In the genomic region with DNA sequence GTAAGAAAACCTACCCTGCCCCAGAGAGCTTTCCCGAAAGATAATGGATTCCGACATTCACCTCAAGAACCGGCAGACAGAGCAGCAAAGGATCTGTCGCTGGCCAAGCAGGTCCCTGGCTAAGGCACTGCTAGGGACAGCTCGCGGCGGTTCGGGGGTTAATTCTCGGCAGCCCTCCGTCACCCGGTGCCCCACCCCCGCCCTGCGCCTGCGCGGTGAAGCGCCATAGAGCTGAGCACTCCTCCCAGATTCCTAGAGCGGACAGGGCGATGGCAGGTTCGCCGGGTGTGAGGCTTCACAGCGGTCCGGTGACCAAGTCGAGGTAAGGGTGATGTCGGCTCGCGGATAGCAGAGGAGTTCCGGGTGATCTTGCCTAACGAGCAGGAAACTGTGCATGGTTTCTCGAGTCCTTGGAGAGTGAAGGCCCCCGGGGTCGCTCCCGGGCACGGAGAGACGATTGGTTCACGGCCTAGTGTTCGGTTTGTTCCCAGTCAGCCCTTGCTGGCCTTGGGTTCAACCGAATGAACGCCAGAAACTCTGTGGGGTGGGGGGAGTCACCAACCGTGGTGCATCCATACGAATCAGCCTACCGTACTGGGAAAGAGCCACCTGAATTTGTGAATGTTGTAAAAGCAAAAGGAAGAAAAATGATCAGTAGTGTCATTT, we compare ENCODE assay signal across 1 cellular context.
TF ChIP-seq lines count a peak whose summit lies in the region.

A gene (minus strand): TSS at position 160 of the 666 bp plus-strand sequence. CDS start 25,877 bp downstream, outside the sequence.

TF ChIP-seq in HepG2, 621 proteins besides CTCF, POLR2A, EP300 and RAD21 (continued from another document):
- TF ChIP-seq ZSCAN30 (CRISPR knock-in tag; IDR thresholded peaks at IDR 0.05) (no peak), KDM6A (CRISPR knock-in tag; IDR thresholded peaks at IDR 0.05; ENCODE audit: low read depth) (0 out of 2 replicates have a peak, but pooled peaks have one; percentile 12), EED (CRISPR knock-in tag; IDR thresholded peaks at IDR 0.05) (peak; percentile 90), ZNF773 (CRISPR knock-in tag; IDR thresholded peaks at IDR 0.05; ENCODE audit: borderline replicate concordance) (no peak), CC2D1A (CRISPR knock-in tag; IDR thresholded peaks at IDR 0.05) (0 out of 2 replicates have a peak, but pooled peaks have one; percentile 56), GATAD1 (CRISPR knock-in tag; IDR thresholded peaks at IDR 0.05) (peak; percentile 98), MAFK (conservative IDR thresholded peaks at IDR 0.05 in 1 of 2, IDR thresholded peaks at IDR 0.05 in 1 of 2; ENCODE audit: low read length in 2 of 2) (no peak), ZNF879 (CRISPR knock-in tag; IDR thresholded peaks at IDR 0.05) (0 out of 2 replicates have a peak, but pooled peaks have one; percentile 85), ZSCAN25 (CRISPR knock-in tag; IDR thresholded peaks at IDR 0.05) (peak; percentile 57), ZNF556 (CRISPR knock-in tag; IDR thresholded peaks at IDR 0.05; ENCODE audit: borderline replicate concordance) (peak; percentile 84; the same call in 1 of the 2 replicates), NAIF1 (CRISPR knock-in tag; IDR thresholded peaks at IDR 0.05; ENCODE audit: borderline replicate concordance) (0 out of 2 replicates have a peak, but pooled peaks have one; percentile 68), NFIB (CRISPR knock-in tag; IDR thresholded peaks at IDR 0.05; ENCODE audit: borderline replicate concordance) (peak; percentile 97), ZMYM3 (CRISPR knock-in tag; IDR thresholded peaks at IDR 0.05) (peak; percentile 86), U2AF1 (optimal IDR thresholded peaks at IDR 0.05; ENCODE audit: low read depth, low read length) (peak; percentile 85), ZNF207 (IDR thresholded peaks at IDR 0.05; ENCODE audit: borderline replicate concordance) (no peak), ZSCAN20 (CRISPR knock-in tag; IDR thresholded peaks at IDR 0.05; ENCODE audit: borderline replicate concordance) (no peak), ZFP37 (CRISPR knock-in tag; IDR thresholded peaks at IDR 0.05; ENCODE audit: borderline replicate concordance) (0 out of 2 replicates have a peak, but pooled peaks have one; percentile 30), ZFP36L1 (CRISPR knock-in tag; IDR thresholded peaks at IDR 0.05) (peak; percentile 90), MTA1 (CRISPR knock-in tag; IDR thresholded peaks at IDR 0.05; ENCODE audit: borderline replicate concordance) (peak; percentile 79; the same call in 1 of the 2 replicates), ZNF816 (CRISPR knock-in tag; IDR thresholded peaks at IDR 0.05; ENCODE audit: borderline replicate concordance) (peak; percentile 92), ZNF619 (CRISPR knock-in tag; IDR thresholded peaks at IDR 0.05) (0 out of 2 replicates have a peak, but pooled peaks have one; percentile 65), FOXJ3 (CRISPR knock-in tag; IDR thresholded peaks at IDR 0.05; ENCODE audit: borderline replicate concordance) (peak; percentile 25; the same call in 1 of the 2 replicates), XRCC5 (optimal IDR thresholded peaks at IDR 0.05; ENCODE audit: low read length) (peak; percentile 79), ZBTB21 (CRISPR knock-in tag; IDR thresholded peaks at IDR 0.05) (no peak), ZNF136 (CRISPR knock-in tag; IDR thresholded peaks at IDR 0.05; ENCODE audit: low read depth) (0 out of 2 replicates have a peak, but pooled peaks have one; percentile 32), TCF12 (IDR thresholded peaks at IDR 0.05) (no peak), TCF12 (CRISPR knock-in tag; IDR thresholded peaks at IDR 0.05) (peak; percentile 84; the same call in 1 of the 2 replicates), NR2F6 (IDR thresholded peaks at IDR 0.05) (no peak), NR2F6 (CRISPR knock-in tag; IDR thresholded peaks at IDR 0.05) (peak; percentile 27; the same call in 1 of the 2 replicates), FOXO1 (CRISPR knock-in tag; IDR thresholded peaks at IDR 0.05) (peak; percentile 42; the same call in 1 of the 2 replicates), POGZ (CRISPR knock-in tag; IDR thresholded peaks at IDR 0.05) (peak; percentile 96), SMAD9 (CRISPR knock-in tag; IDR thresholded peaks at IDR 0.05) (no peak; the same call in 1 of the 2 replicates), ZNF720 (CRISPR knock-in tag; IDR thresholded peaks at IDR 0.05) (no peak; the same call in 1 of the 2 replicates), PTBP1 (IDR thresholded peaks at IDR 0.05; ENCODE audit: low read depth, low read length, poor library complexity, severe bottlenecking) (peak; percentile 81), MEIS1 (CRISPR knock-in tag; IDR thresholded peaks at IDR 0.05; ENCODE audit: borderline replicate concordance) (peak; percentile 86; the same call in 1 of the 2 replicates)
- TF ChIP-seq, protein P1, sequence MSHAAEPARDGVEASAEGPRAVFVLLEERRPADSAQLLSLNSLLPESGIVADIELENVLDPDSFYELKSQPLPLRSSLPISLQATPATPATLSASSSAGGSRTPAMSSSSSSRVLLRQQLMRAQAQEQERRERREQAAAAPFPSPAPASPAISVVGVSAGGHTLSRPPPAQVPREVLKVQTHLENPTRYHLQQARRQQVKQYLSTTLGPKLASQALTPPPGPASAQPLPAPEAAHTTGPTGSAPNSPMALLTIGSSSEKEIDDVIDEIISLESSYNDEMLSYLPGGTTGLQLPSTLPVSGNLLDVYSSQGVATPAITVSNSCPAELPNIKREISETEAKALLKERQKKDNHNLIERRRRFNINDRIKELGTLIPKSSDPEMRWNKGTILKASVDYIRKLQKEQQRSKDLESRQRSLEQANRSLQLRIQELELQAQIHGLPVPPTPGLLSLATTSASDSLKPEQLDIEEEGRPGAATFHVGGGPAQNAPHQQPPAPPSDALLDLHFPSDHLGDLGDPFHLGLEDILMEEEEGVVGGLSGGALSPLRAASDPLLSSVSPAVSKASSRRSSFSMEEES (CRISPR knock-in tag; IDR thresholded peaks at IDR 0.05) = 0 out of 2 replicates have a peak, but pooled peaks have one; percentile 16
- TF ChIP-seq, protein P2, sequence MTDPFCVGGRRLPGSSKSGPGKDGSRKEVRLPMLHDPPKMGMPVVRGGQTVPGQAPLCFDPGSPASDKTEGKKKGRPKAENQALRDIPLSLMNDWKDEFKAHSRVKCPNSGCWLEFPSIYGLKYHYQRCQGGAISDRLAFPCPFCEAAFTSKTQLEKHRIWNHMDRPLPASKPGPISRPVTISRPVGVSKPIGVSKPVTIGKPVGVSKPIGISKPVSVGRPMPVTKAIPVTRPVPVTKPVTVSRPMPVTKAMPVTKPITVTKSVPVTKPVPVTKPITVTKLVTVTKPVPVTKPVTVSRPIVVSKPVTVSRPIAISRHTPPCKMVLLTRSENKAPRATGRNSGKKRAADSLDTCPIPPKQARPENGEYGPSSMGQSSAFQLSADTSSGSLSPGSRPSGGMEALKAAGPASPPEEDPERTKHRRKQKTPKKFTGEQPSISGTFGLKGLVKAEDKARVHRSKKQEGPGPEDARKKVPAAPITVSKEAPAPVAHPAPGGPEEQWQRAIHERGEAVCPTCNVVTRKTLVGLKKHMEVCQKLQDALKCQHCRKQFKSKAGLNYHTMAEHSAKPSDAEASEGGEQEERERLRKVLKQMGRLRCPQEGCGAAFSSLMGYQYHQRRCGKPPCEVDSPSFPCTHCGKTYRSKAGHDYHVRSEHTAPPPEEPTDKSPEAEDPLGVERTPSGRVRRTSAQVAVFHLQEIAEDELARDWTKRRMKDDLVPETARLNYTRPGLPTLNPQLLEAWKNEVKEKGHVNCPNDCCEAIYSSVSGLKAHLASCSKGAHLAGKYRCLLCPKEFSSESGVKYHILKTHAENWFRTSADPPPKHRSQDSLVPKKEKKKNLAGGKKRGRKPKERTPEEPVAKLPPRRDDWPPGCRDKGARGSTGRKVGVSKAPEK (CRISPR knock-in tag; IDR thresholded peaks at IDR 0.05; ENCODE audit: borderline replicate concordance) = no peak
- TF ChIP-seq, protein P3, sequence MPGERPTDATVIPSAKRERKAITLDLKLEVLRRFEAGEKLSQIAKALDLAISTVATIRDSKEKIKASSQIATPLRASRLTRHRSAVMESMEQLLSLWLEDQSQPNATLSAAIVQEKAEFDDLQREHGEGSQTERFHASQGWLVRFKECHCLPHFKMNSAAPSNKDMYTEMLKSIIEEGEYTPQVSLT (CRISPR knock-in tag; IDR thresholded peaks at IDR 0.05; ENCODE audit: borderline replicate concordance, low read depth) = peak; percentile 71; the same call in 1 of the 2 replicates
- TF ChIP-seq, protein P4, sequence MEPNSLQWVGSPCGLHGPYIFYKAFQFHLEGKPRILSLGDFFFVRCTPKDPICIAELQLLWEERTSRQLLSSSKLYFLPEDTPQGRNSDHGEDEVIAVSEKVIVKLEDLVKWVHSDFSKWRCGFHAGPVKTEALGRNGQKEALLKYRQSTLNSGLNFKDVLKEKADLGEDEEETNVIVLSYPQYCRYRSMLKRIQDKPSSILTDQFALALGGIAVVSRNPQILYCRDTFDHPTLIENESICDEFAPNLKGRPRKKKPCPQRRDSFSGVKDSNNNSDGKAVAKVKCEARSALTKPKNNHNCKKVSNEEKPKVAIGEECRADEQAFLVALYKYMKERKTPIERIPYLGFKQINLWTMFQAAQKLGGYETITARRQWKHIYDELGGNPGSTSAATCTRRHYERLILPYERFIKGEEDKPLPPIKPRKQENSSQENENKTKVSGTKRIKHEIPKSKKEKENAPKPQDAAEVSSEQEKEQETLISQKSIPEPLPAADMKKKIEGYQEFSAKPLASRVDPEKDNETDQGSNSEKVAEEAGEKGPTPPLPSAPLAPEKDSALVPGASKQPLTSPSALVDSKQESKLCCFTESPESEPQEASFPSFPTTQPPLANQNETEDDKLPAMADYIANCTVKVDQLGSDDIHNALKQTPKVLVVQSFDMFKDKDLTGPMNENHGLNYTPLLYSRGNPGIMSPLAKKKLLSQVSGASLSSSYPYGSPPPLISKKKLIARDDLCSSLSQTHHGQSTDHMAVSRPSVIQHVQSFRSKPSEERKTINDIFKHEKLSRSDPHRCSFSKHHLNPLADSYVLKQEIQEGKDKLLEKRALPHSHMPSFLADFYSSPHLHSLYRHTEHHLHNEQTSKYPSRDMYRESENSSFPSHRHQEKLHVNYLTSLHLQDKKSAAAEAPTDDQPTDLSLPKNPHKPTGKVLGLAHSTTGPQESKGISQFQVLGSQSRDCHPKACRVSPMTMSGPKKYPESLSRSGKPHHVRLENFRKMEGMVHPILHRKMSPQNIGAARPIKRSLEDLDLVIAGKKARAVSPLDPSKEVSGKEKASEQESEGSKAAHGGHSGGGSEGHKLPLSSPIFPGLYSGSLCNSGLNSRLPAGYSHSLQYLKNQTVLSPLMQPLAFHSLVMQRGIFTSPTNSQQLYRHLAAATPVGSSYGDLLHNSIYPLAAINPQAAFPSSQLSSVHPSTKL (CRISPR knock-in tag; IDR thresholded peaks at IDR 0.05) = peak; percentile 82; the same call in 1 of the 2 replicates
- TF ChIP-seq, protein P5, sequence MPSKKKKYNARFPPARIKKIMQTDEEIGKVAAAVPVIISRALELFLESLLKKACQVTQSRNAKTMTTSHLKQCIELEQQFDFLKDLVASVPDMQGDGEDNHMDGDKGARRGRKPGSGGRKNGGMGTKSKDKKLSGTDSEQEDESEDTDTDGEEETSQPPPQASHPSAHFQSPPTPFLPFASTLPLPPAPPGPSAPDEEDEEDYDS (CRISPR knock-in tag; IDR thresholded peaks at IDR 0.05) = peak; percentile 64
- TF ChIP-seq, protein P6, sequence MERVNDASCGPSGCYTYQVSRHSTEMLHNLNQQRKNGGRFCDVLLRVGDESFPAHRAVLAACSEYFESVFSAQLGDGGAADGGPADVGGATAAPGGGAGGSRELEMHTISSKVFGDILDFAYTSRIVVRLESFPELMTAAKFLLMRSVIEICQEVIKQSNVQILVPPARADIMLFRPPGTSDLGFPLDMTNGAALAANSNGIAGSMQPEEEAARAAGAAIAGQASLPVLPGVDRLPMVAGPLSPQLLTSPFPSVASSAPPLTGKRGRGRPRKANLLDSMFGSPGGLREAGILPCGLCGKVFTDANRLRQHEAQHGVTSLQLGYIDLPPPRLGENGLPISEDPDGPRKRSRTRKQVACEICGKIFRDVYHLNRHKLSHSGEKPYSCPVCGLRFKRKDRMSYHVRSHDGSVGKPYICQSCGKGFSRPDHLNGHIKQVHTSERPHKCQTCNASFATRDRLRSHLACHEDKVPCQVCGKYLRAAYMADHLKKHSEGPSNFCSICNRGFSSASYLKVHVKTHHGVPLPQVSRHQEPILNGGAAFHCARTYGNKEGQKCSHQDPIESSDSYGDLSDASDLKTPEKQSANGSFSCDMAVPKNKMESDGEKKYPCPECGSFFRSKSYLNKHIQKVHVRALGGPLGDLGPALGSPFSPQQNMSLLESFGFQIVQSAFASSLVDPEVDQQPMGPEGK (CRISPR knock-in tag; IDR thresholded peaks at IDR 0.05) = peak; percentile 58
